9 cellular contexts compared by ENCODE assay signal in genomic region chr20:36644032-36644712, GRCh38. TPM values are rescaled to one million over a fixed set of nuclear protein-coding genes. Genes with fewer than 3 reads are reported as not detected.
DNase-seq lines count a peak whose midpoint lies in the region; ATAC-seq and TF ChIP-seq lines count a peak whose summit lies in the region.
"Had no signal": no experiment of that assay in that cellular context is flagged by ENCODE, and none has a peak within 500 bp of the region (broad histone marks: within the 10 kb centered on the region; RNA-seq: fewer than 3 reads in every experiment).

No MANE protein-coding gene starts in this region.

- DNase-seq in T-helper 9 cell (peak; percentile 50), 8988T (no peak), tibial nerve (ENCODE audit: low spot score in 2 of 2) (no peak), A172 (ENCODE audit: low spot score) (no peak), NCI-H2081 treated with DMSO at 0.1 percent for 48 hours (lab: John Stamatoyannopoulos, UW) (no peak)
- peak; percentile 25 to 29 for DNase-seq in activated T-helper 1 cell treated with anti-CD3 and anti-CD28 coated beads, Interleukin-2, amount 50 U/mL, for 16 hours (ENCODE audit: low read depth in 1 of 2, low spot score in 1 of 2)
- DNase-seq in natural killer cell treated with Interleukin-12 subunit alpha and Interleukin-12 subunit beta and Interleukin-15 and Interleukin-18, amount 100 ng/mL, for 72 hours (ENCODE audit: low spot score): peak; percentile 66
- peak; percentile 44 to 64 for DNase-seq in stimulated activated CD8-positive, alpha-beta memory T cell treated with anti-CD3 and anti-CD28 coated beads, Interleukin-7, amount 100 ng/mL, for 48 hours (ENCODE audit: extremely low read depth in 1 of 2, low read depth in 1 of 2)
- DNase-seq: GF-D8 had no signal

- TF ChIP-seq EP300 in tibial nerve (IDR thresholded peaks at IDR 0.05): no peak

- H3K4me1 ChIP-seq in tibial nerve: peaks cover 0 to 4% (median 0%) of the 10 kb centered on the region in 4 donors

- no peaks in the 10 kb centered on the region for H3K27me3 Mint-ChIP-seq in natural killer cell treated with Interleukin-12 subunit alpha and Interleukin-12 subunit beta and Interleukin-15 and Interleukin-18, amount 100 ng/mL, for 72 hours

- peak overlapping the region; percentile 88 to 99 for H3K27ac Mint-ChIP-seq in natural killer cell treated with Interleukin-12 subunit alpha and Interleukin-12 subunit beta and Interleukin-15 and Interleukin-18, amount 100 ng/mL, for 72 hours

- no peaks in the 10 kb centered on the region for H3K27me3 ChIP-seq in tibial nerve

- ATAC-seq in natural killer cell treated with Interleukin-12 subunit alpha and Interleukin-12 subunit beta and Interleukin-15 and Interleukin-18, amount 100 ng/mL, for 72 hours: peak; percentile 62 to 71

- peaks cover 42 to 43% of the 10 kb centered on the region in 2 donors for H3K4me1 Mint-ChIP-seq in natural killer cell treated with Interleukin-12 subunit alpha and Interleukin-12 subunit beta and Interleukin-15 and Interleukin-18, amount 100 ng/mL, for 72 hours (ENCODE audit: low read depth in 2 of 2)

- 63 to 73% methylated on average over 5 of the region's 5 CpGs for WGBS in tibial nerve, 2 donors

- no peak overlapping the region for H3K4me3 ChIP-seq in tibial nerve

- TF ChIP-seq POLR2A in tibial nerve (IDR thresholded peaks at IDR 0.05): no peak

- H3K4me3 Mint-ChIP-seq in natural killer cell treated with Interleukin-12 subunit alpha and Interleukin-12 subunit beta and Interleukin-15 and Interleukin-18, amount 100 ng/mL, for 72 hours: peak overlapping the region; percentile 92

- H3K27ac ChIP-seq in tibial nerve: no peak overlapping the region

- H3K9me3 ChIP-seq in tibial nerve: no peaks in the 10 kb centered on the region

- H3K9me3 Mint-ChIP-seq in natural killer cell treated with Interleukin-12 subunit alpha and Interleukin-12 subunit beta and Interleukin-15 and Interleukin-18, amount 100 ng/mL, for 72 hours: no peaks in the 10 kb centered on the region

- TF ChIP-seq CTCF in tibial nerve (IDR thresholded peaks at IDR 0.05): no peak

- no peaks in the 10 kb centered on the region for H3K36me3 Mint-ChIP-seq in natural killer cell treated with Interleukin-12 subunit alpha and Interleukin-12 subunit beta and Interleukin-15 and Interleukin-18, amount 100 ng/mL, for 72 hours

- no peaks in the 10 kb centered on the region for H3K36me3 ChIP-seq in tibial nerve

RNA-seq across cellular contexts. Expression of gene SLA2, which starts 1.8 kb away (rescaled TPM):
- 10 to 100 TPM; 13.6 to 18.9 TPM for total RNA-seq in natural killer cell treated with Interleukin-12 subunit alpha and Interleukin-12 subunit beta and Interleukin-15 and Interleukin-18, amount 100 ng/mL, for 72 hours
- under 1 TPM in 3 of 4 donors, not detected in 1; 0.20 to 0.30 (median 0.21) TPM for total RNA-seq in tibial nerve
- 0.17 TPM in 1 of 2 replicates, not detected in the other for total RNA-seq in A172 (2014; rRNA removed; shearing (Covaris generic))

RNA-seq across cellular contexts. Expression of gene RAB5IF, which starts 38.6 kb away (rescaled TPM):
- 100 to 1,000 TPM; 209 to 243 TPM for total RNA-seq in natural killer cell treated with Interleukin-12 subunit alpha and Interleukin-12 subunit beta and Interleukin-15 and Interleukin-18, amount 100 ng/mL, for 72 hours
- 10 to 100 TPM; 44.6 to 62.7 (median 53.3) TPM for total RNA-seq in tibial nerve
- total RNA-seq in A172 (2014; rRNA removed; shearing (Covaris generic)): 338 and 339 TPM in 2 replicates

Comparison
In these comparisons a context has a peak if more than half of its experiments do, and no peak if none do; other contexts are left out.
1. DNase-seq: peak in T-helper 9 cell (single experiment), activated T-helper 1 cell treated with anti-CD3 and anti-CD28 coated beads, Interleukin-2, amount 50 U/mL, for 16 hours (2 of 2), natural killer cell treated with Interleukin-12 subunit alpha and Interleukin-12 subunit beta and Interleukin-15 and Interleukin-18, amount 100 ng/mL, for 72 hours (single experiment) and stimulated activated CD8-positive, alpha-beta memory T cell treated with anti-CD3 and anti-CD28 coated beads, Interleukin-7, amount 100 ng/mL, for 48 hours (2 of 2); none in 8988T (single experiment), tibial nerve (0 of 2), A172 (single experiment) and NCI-H2081 treated with DMSO at 0.1 percent for 48 hours (single experiment).
2. RNA of gene SLA2, which starts 1.8 kb away (total RNA-seq): 13.6 to 18.9 TPM in natural killer cell treated with Interleukin-12 subunit alpha and Interleukin-12 subunit beta and Interleukin-15 and Interleukin-18, amount 100 ng/mL, for 72 hours; 0.20 to 0.30 TPM in tibial nerve and 0.17 TPM in A172; every median in the first group is over 10 times any median in the second.